21 cellular contexts compared by ENCODE assay signal in the genomic region with DNA sequence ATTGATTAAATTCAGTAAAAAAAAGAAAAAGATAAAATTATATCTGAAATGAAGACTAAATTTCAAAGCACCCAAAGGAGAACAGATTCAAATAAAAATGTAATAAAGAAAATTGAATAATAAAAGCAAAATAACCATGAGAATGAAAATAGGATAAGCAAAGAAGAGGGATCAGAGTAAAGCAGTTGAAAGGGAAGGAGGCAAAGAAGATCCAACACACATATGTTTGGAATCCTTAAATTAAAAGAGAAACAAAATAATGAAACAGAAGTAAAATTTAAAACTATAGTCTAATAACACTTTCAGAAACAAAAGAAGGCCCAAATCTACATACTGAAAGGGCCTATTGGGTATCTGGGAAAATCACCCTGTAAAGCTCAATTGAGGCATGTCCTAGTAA.
"Had no signal": no experiment of that assay in that cellular context is flagged by ENCODE, and none has a peak within 500 bp of the region (broad histone marks: within the 10 kb centered on the region; RNA-seq: fewer than 3 reads in every experiment).

No MANE protein-coding gene starts in this region.

- DNase-seq: MG63, MV-4-11, NCI-H1048, NCI-H1092, NCI-H1092 treated with DMSO at 0.1 percent for 48 hours, NCI-H1105, NCI-H1417 treated with DMSO at 0.1 percent for 48 hours, NCI-H1436, NCI-H1436 treated with DMSO at 0.1 percent for 48 hours, NCI-H187, NCI-H187 treated with DMSO at 0.1 percent for 48 hours, NCI-H1930, NCI-H2081 treated with DMSO at 0.1 percent for 48 hours, NCI-H2107, NCI-H2227 treated with DMSO at 0.1 percent for 48 hours, NCI-H226, NCI-H345, NCI-H446 treated with DMSO at 0.1 percent for 48 hours, NCI-H510A, NCI-H510A treated with DMSO at 0.1 percent for 48 hours, NCI-H526 treated with DMSO at 0.1 percent for 48 hours had no signal

- H3K27me3 ChIP-seq: MG63 had no signal

- H3K4me3 ChIP-seq: MG63 had no signal
